14 cellular contexts compared by ENCODE assay signal in the genomic region with DNA sequence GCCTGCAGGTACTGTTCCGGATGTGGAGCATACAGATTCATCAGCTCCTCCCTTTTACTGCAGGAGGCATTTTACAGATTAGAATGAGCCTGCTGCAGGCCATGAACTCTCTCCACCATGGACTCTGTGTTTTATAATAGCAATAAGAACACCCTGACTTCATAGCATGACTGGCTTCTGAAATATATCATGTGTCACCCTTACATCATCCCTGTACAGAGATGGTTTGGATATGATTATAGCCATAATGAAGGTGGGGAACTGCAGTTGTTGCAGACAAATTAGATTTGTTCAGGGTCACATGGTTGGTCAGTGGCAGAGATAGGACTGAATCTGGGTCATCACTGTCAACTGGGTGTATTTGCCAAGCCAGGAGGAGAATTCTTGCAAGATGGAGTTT.
DNase-seq lines count a peak whose midpoint lies in the region; FAIRE-seq and TF ChIP-seq lines count a peak whose summit lies in the region.
"Had no signal": no experiment of that assay in that cellular context is flagged by ENCODE, and none has a peak within 500 bp of the region (broad histone marks: within the 10 kb centered on the region; RNA-seq: fewer than 3 reads in every experiment).

No MANE protein-coding gene starts in this region.

- no peak overlapping the region for H3K4me2 ChIP-seq in mesendoderm (ENCODE audit: low read length)

- no peak overlapping the region for H3K9ac ChIP-seq in mesendoderm (ENCODE audit: low read length)

- no peaks in the 10 kb centered on the region for H3K9me3 ChIP-seq in uterus

- H3K56ac ChIP-seq in mesendoderm (ENCODE audit: low read length), result no peak overlapping the region

- H3K27ac ChIP-seq in epithelial cell of prostate, result peak overlapping the region; percentile 59
- no peak overlapping the region for H3K27ac ChIP-seq in uterus
- H3K27ac ChIP-seq in mesendoderm (ENCODE audit: low read depth, low read length), result no peak overlapping the region

- no peaks in the 10 kb centered on the region for H3K36me3 ChIP-seq in uterus
- no peaks in the 10 kb centered on the region for H3K36me3 ChIP-seq in mesendoderm (ENCODE audit: control insufficient read depth, insufficient read depth, low read length)

- intact Hi-C loops in uterus (cut with DNase I; ENCODE audit: low total_unique reads), result no loop called here

- H3K4me3 ChIP-seq in uterus, result no peak overlapping the region
- no peak overlapping the region for H3K4me3 ChIP-seq in mesendoderm (ENCODE audit: low read length)

- H2BK15ac ChIP-seq in mesendoderm (replicated peaks; ENCODE audit: low read depth), result no peak overlapping the region

- DNase-seq in H4 (ENCODE audit: low spot score), result peak; percentile 5
- peak; percentile 8 for DNase-seq in RCC 7860 (ENCODE audit: low spot score)
- DNase-seq in epithelial cell of prostate (ENCODE audit: low read depth, low spot score), result no peak
- peak; percentile 34 for DNase-seq in non-pigmented ciliary epithelial cell (ENCODE audit: low read depth)
- DNase-seq in uterus, result no peak
- DNase-seq in activated effector memory CD4-positive, alpha-beta T cell treated with Interleukin-2 at 50 U/mL for 16 hours, result no peak
- DNase-seq in mesendoderm, result no peak
- DNase-seq in NCI-H510A treated with DMSO at 0.1 percent for 48 hours (lab: John Stamatoyannopoulos, UW), result no peak
- DNase-seq: DMS153; midbrain; NCI-H446; stimulated activated naive CD8-positive, alpha-beta T cell treated with anti-CD3 and anti-CD28 coated beads, Interleukin-15, Interleukin-2, amounts not matched to agents 100 U/mL and 50 U/mL, for 24 hours; SW 1271 had no signal

- H3K79me1 ChIP-seq in mesendoderm (ENCODE audit: low read length), result peaks cover 8% of the 10 kb centered on the region

- no peak overlapping the region for H3K23ac ChIP-seq in mesendoderm (ENCODE audit: low read length)

- H3K4me1 ChIP-seq in uterus, result peaks cover 10 to 15% of the 10 kb centered on the region in 2 donors
- no peaks in the 10 kb centered on the region for H3K4me1 ChIP-seq in mesendoderm (ENCODE audit: control insufficient read depth, low read depth, low read length)

- no peak for TF ChIP-seq POLR2A in uterus (IDR thresholded peaks at IDR 0.05)

- TF ChIP-seq CTCF in uterus (IDR thresholded peaks at IDR 0.05), result no peak

- no peak for FAIRE-seq in RCC 7860 (lab: Jason Lieb, UNC)
- FAIRE-seq: GM18507 had no signal

- no peak overlapping the region for H4K8ac ChIP-seq in mesendoderm (ENCODE audit: low read depth, low read length)

- H2AK5ac ChIP-seq in mesendoderm (ENCODE audit: low read length), result no peak overlapping the region

- H4K5ac ChIP-seq in mesendoderm (ENCODE audit: low read length), result no peak overlapping the region

- no CpG with 5 or more reads among the region's 1 CpG for WGBS in mesendoderm (ENCODE audit: extremely low coverage, insufficient coverage, low lambda C conversion rate)

- no peaks in the 10 kb centered on the region for H3K27me3 ChIP-seq in uterus
- no peaks in the 10 kb centered on the region for H3K27me3 ChIP-seq in mesendoderm (ENCODE audit: insufficient read depth, low read length, poor library complexity)

- H2BK5ac ChIP-seq in mesendoderm (ENCODE audit: low read length), result no peak overlapping the region

- no peak overlapping the region for H3K18ac ChIP-seq in mesendoderm (ENCODE audit: low read length)

- H2BK120ac ChIP-seq in mesendoderm (ENCODE audit: low read depth, low read length), result no peak overlapping the region

- no peak overlapping the region for H3K4ac ChIP-seq in mesendoderm (ENCODE audit: low read depth, low read length)

- no peaks in the 10 kb centered on the region for H3K79me2 ChIP-seq in mesendoderm (ENCODE audit: control insufficient read depth, insufficient read depth, low read length)

Comparison
In these comparisons a context has a peak if more than half of its experiments do, and no peak if none do; other contexts are left out.
1. DNase-seq: peak in H4 (single experiment), RCC 7860 (single experiment) and non-pigmented ciliary epithelial cell (single experiment); none in epithelial cell of prostate (single experiment), uterus (0 of 2), activated effector memory CD4-positive, alpha-beta T cell treated with Interleukin-2 at 50 U/mL for 16 hours (single experiment), mesendoderm (single experiment) and NCI-H510A treated with DMSO at 0.1 percent for 48 hours (single experiment).